ENCODE assay signal across 9 cellular contexts in genomic region chr10:71757450-71757918, GRCh38. TPM values are rescaled to one million over a fixed set of nuclear protein-coding genes. Genes with fewer than 3 reads are reported as not detected.
DNase-seq lines count a peak whose midpoint lies in the region; ATAC-seq and TF ChIP-seq lines count a peak whose summit lies in the region.
"Had no signal": no experiment of that assay in that cellular context is flagged by ENCODE, and none has a peak within 500 bp of the region (broad histone marks: within the 10 kb centered on the region; RNA-seq: fewer than 3 reads in every experiment).

No MANE protein-coding gene starts in this region.

- DNase-seq in activated naive CD4-positive, alpha-beta T cell treated with anti-CD3 and anti-CD28 coated beads, Interleukin-2, amount 10 ng/mL, durations not matched to agents 7 days and 5 days: no peak
- DNase-seq in activated naive CD4-positive, alpha-beta T cell treated with Interleukin-2 at 50 U/mL for 16 hours: no peak
- DNase-seq in dorsolateral prefrontal cortex (peak in 2 of 10 donors; percentile 34 to 58), mucosa of descending colon (peak in 1 of 3 donors; percentile 65), HPDE6-E6E7 (ENCODE audit: extremely low spot score) (no peak), SIG-M5 (lab: John Stamatoyannopoulos, UW) (no peak)
- DNase-seq: Kasumi-1 had no signal

- CTCF ChIA-PET in activated naive CD4-positive, alpha-beta T cell treated with anti-CD3 and anti-CD28 coated beads, Interleukin-2, amount 10 ng/mL, durations not matched to agents 7 days and 5 days (lab: Charles Lee): interaction anchor here (0.7 to 5.1 kb wide), 11 partner anchors 9 to 139 kb away, joined by 3 to 41 read pairs (median 7); partner anchors contain the start of gene VSIR

- H3K4me1 Mint-ChIP-seq in activated naive CD4-positive, alpha-beta T cell treated with anti-CD3 and anti-CD28 coated beads, Interleukin-2, amount 10 ng/mL, durations not matched to agents 7 days and 5 days: peaks cover 93% of the 10 kb centered on the region

- no peaks in the 10 kb centered on the region for H3K9me3 ChIP-seq in mucosa of descending colon

- H3K27me3 ChIP-seq in dorsolateral prefrontal cortex: no peaks in the 10 kb centered on the region

- H3K4me3 ChIP-seq in dorsolateral prefrontal cortex: peak overlapping the region in 22 of 59 donors; percentile 3 to 55 (median 20)
- H3K4me3 ChIP-seq in mucosa of descending colon: no peak overlapping the region
- no peak overlapping the region for H3K4me3 ChIP-seq in urinary bladder (ENCODE audit: low read depth, low read length)

- TF ChIP-seq CTCF in dorsolateral prefrontal cortex (IDR thresholded peaks at IDR 0.05 in 54 of 56, conservative IDR thresholded peaks at IDR 0.05 in 2 of 56; ENCODE audit: low read depth in 1 of 56, partially characterized antibody in 56 of 56) (no peak), mucosa of descending colon (IDR thresholded peaks at IDR 0.05) (no peak)

- peaks cover 23% of the 10 kb centered on the region for H3K4me1 ChIP-seq in mucosa of descending colon (ENCODE audit: low read depth)
- H3K4me1 ChIP-seq in urinary bladder (ENCODE audit: insufficient read depth): peaks cover 1% of the 10 kb centered on the region

- peak; percentile 61 for ATAC-seq in mucosa of descending colon
- no peak for ATAC-seq in GM19035 (IDR thresholded peaks at IDR 0.05; ENCODE audit: unreplicated experiment)

- peaks cover 71% of the 10 kb centered on the region for H3K36me3 Mint-ChIP-seq in activated naive CD4-positive, alpha-beta T cell treated with anti-CD3 and anti-CD28 coated beads, Interleukin-2, amount 10 ng/mL, durations not matched to agents 7 days and 5 days

- H3K36me3 ChIP-seq in mucosa of descending colon (ENCODE audit: low read depth): no peaks in the 10 kb centered on the region
- H3K36me3 ChIP-seq in urinary bladder (ENCODE audit: insufficient read depth): no peaks in the 10 kb centered on the region

- no peaks in the 10 kb centered on the region for H3K27me3 Mint-ChIP-seq in activated naive CD4-positive, alpha-beta T cell treated with anti-CD3 and anti-CD28 coated beads, Interleukin-2, amount 10 ng/mL, durations not matched to agents 7 days and 5 days

- WGBS in urinary bladder: 71% methylated on average over 10 of the region's 10 CpGs

- H3K9me3 Mint-ChIP-seq in activated naive CD4-positive, alpha-beta T cell treated with anti-CD3 and anti-CD28 coated beads, Interleukin-2, amount 10 ng/mL, durations not matched to agents 7 days and 5 days: no peaks in the 10 kb centered on the region

- peak overlapping the region; percentile 61 for H3K4me3 Mint-ChIP-seq in activated naive CD4-positive, alpha-beta T cell treated with anti-CD3 and anti-CD28 coated beads, Interleukin-2, amount 10 ng/mL, durations not matched to agents 7 days and 5 days

- H3K27ac ChIP-seq in dorsolateral prefrontal cortex (peak overlapping the region in 58 of 59 donors; percentile 8 to 92 (median 81)), urinary bladder (ENCODE audit: low read depth) (peak overlapping the region; percentile 41)

- peak overlapping the region; percentile 97 for H3K27ac Mint-ChIP-seq in activated naive CD4-positive, alpha-beta T cell treated with anti-CD3 and anti-CD28 coated beads, Interleukin-2, amount 10 ng/mL, durations not matched to agents 7 days and 5 days

- intact Hi-C loops in dorsolateral prefrontal cortex (cut with DNase I): loop anchor here in 1 of 2 donors (2.0 kb wide), 1 partner anchor 45 kb away; no protein-coding TSS in a partner anchor
- intact Hi-C loops in mucosa of descending colon (cut with DNase I, micrococcal nuclease): no loop called here

RNA-seq across cellular contexts. Expression of gene VSIR, which starts 15.8 kb away (rescaled TPM):
- 100 to 1,000 TPM in 4 of 120 experiments, 10 to 100 TPM in 116; 23.3 to 173 (median 52.8) TPM for total RNA-seq in dorsolateral prefrontal cortex
- total RNA-seq in mucosa of descending colon: 10 to 100 TPM; 48.1 to 71.0 (median 60.7) TPM
- 24.9 TPM for total RNA-seq in urinary bladder
- 59.6 TPM for polyA plus RNA-seq in urinary bladder

RNA-seq across cellular contexts. Expression of gene C10orf105, which starts 37.9 kb away (rescaled TPM):
- 10 to 100 TPM in 14 of 120 experiments, 1 to 10 TPM in 102, under 1 TPM in 4; 0.63 to 21.1 (median 4.3) TPM for total RNA-seq in dorsolateral prefrontal cortex
- under 1 TPM in 1 of 3 donors, not detected in 2; 0.10 TPM for total RNA-seq in mucosa of descending colon
- 0.26 TPM for total RNA-seq in urinary bladder
- 0.11 TPM for polyA plus RNA-seq in urinary bladder
